ENCODE assay signal across 10 cellular contexts in the genomic region with DNA sequence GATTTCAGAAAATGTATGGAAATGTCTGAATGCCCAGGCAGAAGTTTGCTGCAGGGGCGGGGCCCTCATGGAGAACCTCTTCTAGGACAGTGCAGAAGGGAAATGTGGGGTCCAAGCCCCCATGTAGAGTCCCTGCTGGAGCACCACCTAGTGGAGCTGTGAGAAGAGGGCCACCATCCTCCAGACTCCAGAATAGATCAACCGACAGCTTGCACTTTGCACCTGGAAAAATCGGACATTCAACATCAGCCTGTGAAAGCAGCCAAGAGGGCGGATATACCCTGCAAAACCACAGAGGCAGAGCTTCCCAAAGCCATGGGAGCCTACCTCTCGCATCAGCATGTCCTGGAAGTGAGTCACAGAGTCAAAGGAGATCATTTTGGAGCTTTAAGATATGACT. TPM values are rescaled to one million over a fixed set of nuclear protein-coding genes. Genes with fewer than 3 reads are reported as not detected.
"Had no signal": no experiment of that assay in that cellular context is flagged by ENCODE, and none has a peak within 500 bp of the region (broad histone marks: within the 10 kb centered on the region; RNA-seq: fewer than 3 reads in every experiment).

No MANE protein-coding gene starts in this region.

- H3K4me1 Mint-ChIP-seq: GM23338 had no signal

- H3K4me3 Mint-ChIP-seq: GM23338 had no signal

- H3K27ac ChIP-seq: GM23248 had no signal

- H3K4me1 ChIP-seq: HAP-1 had no signal

- H3K9ac ChIP-seq: GM23248 had no signal

- H3K36me3 ChIP-seq: HAP-1 had no signal

- H3K9me3 ChIP-seq: HAP-1 had no signal

- H2AFZ ChIP-seq: GM23248, GM23338 had no signal

- DNase-seq: GM23248, GOT3, H7, HCEC 1CT had no signal

- H3K4me2 ChIP-seq: GM23338 had no signal

- FAIRE-seq: H1, H54 had no signal

- ATAC-seq: GM23338, HCT116 had no signal

- H3K4me3 ChIP-seq: GM23248, GM23338, HAP-1 had no signal

- H3K27ac Mint-ChIP-seq: GM23338 had no signal

RNA-seq across cellular contexts. Expression of a gene that starts 14.3 kb away (rescaled TPM):
- total RNA-seq: GM23248, GM23338, H1, H4, H7 had no signal
- polyA plus RNA-seq: GM23338 had no signal

RNA-seq across cellular contexts. Expression of a gene that starts 16.9 kb away (rescaled TPM):
- total RNA-seq: GM23248, H4 had no signal
